9 cellular contexts compared by ENCODE assay signal in the genomic region with DNA sequence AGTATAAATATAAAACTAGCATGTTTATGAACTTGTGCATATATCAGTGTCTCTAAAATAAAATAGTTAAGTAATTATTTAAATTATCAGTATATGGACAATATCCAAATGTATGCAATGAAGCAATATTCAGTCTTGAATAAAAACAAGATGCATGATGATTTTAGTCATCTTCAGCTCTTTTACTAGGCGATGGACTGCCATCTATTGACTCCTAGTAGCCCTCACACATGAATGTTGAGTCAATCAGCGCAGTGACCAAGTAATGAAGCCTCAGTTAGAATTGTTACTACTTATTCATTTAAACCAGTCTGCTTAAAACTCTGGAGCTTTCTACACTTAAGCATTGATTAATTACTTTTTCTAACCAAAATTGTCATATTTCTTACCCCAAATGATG.
DNase-seq lines count a peak whose midpoint lies in the region; ATAC-seq, FAIRE-seq and TF ChIP-seq lines count a peak whose summit lies in the region.
"Had no signal": no experiment of that assay in that cellular context is flagged by ENCODE, and none has a peak within 500 bp of the region (broad histone marks: within the 10 kb centered on the region; RNA-seq: fewer than 3 reads in every experiment).

No MANE protein-coding gene starts in this region.

- no peak overlapping the region for H3K27ac Mint-ChIP-seq in activated naive CD4-positive, alpha-beta T cell treated with anti-CD3 and anti-CD28 coated beads for 36 hours
- peak overlapping the region; percentile 60 to 81 (median 73) for H3K27ac Mint-ChIP-seq in IgD-negative memory B cell
- H3K27ac Mint-ChIP-seq: activated naive CD8-positive, alpha-beta T cell treated with anti-CD3 and anti-CD28 coated beads, Interleukin-2, amount 10 ng/mL, durations not matched to agents 7 days and 5 days had no signal

- CTCF ChIA-PET in activated naive CD4-positive, alpha-beta T cell treated with anti-CD3 and anti-CD28 coated beads for 36 hours (lab: Charles Lee) = interaction anchor here (0.5 to 5.0 kb wide), 11 partner anchors 10 to 346 kb away, joined by 3 to 17 read pairs (median 3); no protein-coding TSS in a partner anchor

- no peaks in the 10 kb centered on the region for H3K27me3 Mint-ChIP-seq in activated naive CD4-positive, alpha-beta T cell treated with anti-CD3 and anti-CD28 coated beads for 36 hours (ENCODE audit: low read depth)
- no peaks in the 10 kb centered on the region for H3K27me3 Mint-ChIP-seq in IgD-negative memory B cell
- H3K27me3 Mint-ChIP-seq: activated naive CD8-positive, alpha-beta T cell treated with anti-CD3 and anti-CD28 coated beads, Interleukin-2, amount 10 ng/mL, durations not matched to agents 7 days and 5 days had no signal

- DNase-seq in activated naive CD4-positive, alpha-beta T cell treated with anti-CD3 and anti-CD28 coated beads for 36 hours = peak; percentile 16
- DNase-seq in activated naive CD4-positive, alpha-beta T cell treated with anti-CD3 and anti-CD28 coated beads, Interleukin-2, amount 50 U/mL, for 16 hours = no peak
- DNase-seq in body of pancreas (no peak), small intestine (peak; percentile 43), SKM-1 treated with dmso at 0.1 percent for 144 hours (lab: John Stamatoyannopoulos, UW; ENCODE audit: unreplicated experiment) (no peak)
- DNase-seq: activated naive CD8-positive, alpha-beta T cell treated with anti-CD3 and anti-CD28 coated beads, Interleukin-2, amount 10 ng/mL, durations not matched to agents 7 days and 5 days had no signal

- no peaks in the 10 kb centered on the region for H3K9me3 ChIP-seq in body of pancreas
- H3K9me3 ChIP-seq in small intestine (ENCODE audit: control insufficient read depth, low read depth) = no peaks in the 10 kb centered on the region

- H3K36me3 ChIP-seq in body of pancreas (replicated peaks in 1 of 2; ENCODE audit: insufficient read depth in 1 of 2, low read depth in 2 of 2) (no peaks in the 10 kb centered on the region), small intestine (ENCODE audit: control insufficient read depth in 2 of 2, insufficient read depth in 2 of 2, low read length in 2 of 2) (no peaks in the 10 kb centered on the region)

- H3K27ac ChIP-seq in body of pancreas (peak overlapping the region in 1 of 4 donors; percentile 31), small intestine (ENCODE audit: low read depth in 1 of 2, low read length in 1 of 2) (no peak overlapping the region)

- FAIRE-seq in small intestine (lab: Jason Lieb, UNC) = no peak

- no peak overlapping the region for H3K4me3 ChIP-seq in body of pancreas
- no peak overlapping the region for H3K4me3 ChIP-seq in small intestine (ENCODE audit: low read depth in 1 of 2, low read length in 2 of 2)

- no peak for TF ChIP-seq POLR2A in body of pancreas (IDR thresholded peaks at IDR 0.05)

- TF ChIP-seq CTCF in body of pancreas (IDR thresholded peaks at IDR 0.05) = peak in 5 of 7 experiments; percentile 22 to 49 (median 38)

- H3K36me3 Mint-ChIP-seq in activated naive CD4-positive, alpha-beta T cell treated with anti-CD3 and anti-CD28 coated beads for 36 hours (ENCODE audit: low read depth) = no peaks in the 10 kb centered on the region
- H3K36me3 Mint-ChIP-seq in IgD-negative memory B cell = peaks cover 3% of the 10 kb centered on the region

- H3K4me1 Mint-ChIP-seq in activated naive CD4-positive, alpha-beta T cell treated with anti-CD3 and anti-CD28 coated beads for 36 hours (ENCODE audit: low read depth) = peaks cover 7% of the 10 kb centered on the region
- peaks cover 41 to 44% (median 43%) of the 10 kb centered on the region in 3 donors for H3K4me1 Mint-ChIP-seq in IgD-negative memory B cell

- H3K9me3 Mint-ChIP-seq in activated naive CD4-positive, alpha-beta T cell treated with anti-CD3 and anti-CD28 coated beads for 36 hours = no peaks in the 10 kb centered on the region
- no peaks in the 10 kb centered on the region for H3K9me3 Mint-ChIP-seq in IgD-negative memory B cell
- H3K9me3 Mint-ChIP-seq: activated naive CD8-positive, alpha-beta T cell treated with anti-CD3 and anti-CD28 coated beads, Interleukin-2, amount 10 ng/mL, durations not matched to agents 7 days and 5 days had no signal

- ATAC-seq in body of pancreas = no peak
- ATAC-seq in GM18907 (IDR thresholded peaks at IDR 0.05; ENCODE audit: unreplicated experiment) = no peak
- ATAC-seq in HG03139 (IDR thresholded peaks at IDR 0.05; ENCODE audit: unreplicated experiment) = no peak

- intact Hi-C loops in activated naive CD4-positive, alpha-beta T cell treated with anti-CD3 and anti-CD28 coated beads for 36 hours (cut with micrococcal nuclease) = loop anchor here (1.0 to 5.0 kb wide), 2 partner anchors 333 to 457 kb away; no protein-coding TSS in a partner anchor
- intact Hi-C loops in body of pancreas (cut with DNase I) = no loop called here

- H3K4me3 Mint-ChIP-seq in activated naive CD4-positive, alpha-beta T cell treated with anti-CD3 and anti-CD28 coated beads for 36 hours = no peak overlapping the region
- peak overlapping the region in 1 of 4 donors; percentile 65 for H3K4me3 Mint-ChIP-seq in IgD-negative memory B cell
- H3K4me3 Mint-ChIP-seq: activated naive CD8-positive, alpha-beta T cell treated with anti-CD3 and anti-CD28 coated beads, Interleukin-2, amount 10 ng/mL, durations not matched to agents 7 days and 5 days had no signal

- H3K4me1 ChIP-seq in body of pancreas (peaks cover 36% of the 10 kb centered on the region), small intestine (ENCODE audit: control insufficient read depth in 2 of 2, insufficient read depth in 1 of 2, low read depth in 1 of 2, low read length in 1 of 2) (peaks cover 0 to 2% of the 10 kb centered on the region in 2 donors)

- 66 to 80% methylated on average over 2 of the region's 2 CpGs for WGBS in body of pancreas, 2 donors
- WGBS in small intestine, 3 donors = 75 to 80% (median 77%) methylated on average over 2 of the region's 2 CpGs

- H3K27me3 ChIP-seq in body of pancreas (no peaks in the 10 kb centered on the region), small intestine (ENCODE audit: control insufficient read depth in 2 of 2, insufficient read depth in 2 of 2, low read length in 2 of 2) (no peaks in the 10 kb centered on the region)

Comparison
In these comparisons a context has a peak if more than half of its experiments do, and no peak if none do; other contexts are left out.
1. DNase-seq: peak in activated naive CD4-positive, alpha-beta T cell treated with anti-CD3 and anti-CD28 coated beads for 36 hours (single experiment) and small intestine (single experiment); none in activated naive CD4-positive, alpha-beta T cell treated with anti-CD3 and anti-CD28 coated beads, Interleukin-2, amount 50 U/mL, for 16 hours (single experiment), body of pancreas (0 of 4) and SKM-1 treated with dmso at 0.1 percent for 144 hours (single experiment).